ENCODE assay signal across 9 cellular contexts in the genomic region with DNA sequence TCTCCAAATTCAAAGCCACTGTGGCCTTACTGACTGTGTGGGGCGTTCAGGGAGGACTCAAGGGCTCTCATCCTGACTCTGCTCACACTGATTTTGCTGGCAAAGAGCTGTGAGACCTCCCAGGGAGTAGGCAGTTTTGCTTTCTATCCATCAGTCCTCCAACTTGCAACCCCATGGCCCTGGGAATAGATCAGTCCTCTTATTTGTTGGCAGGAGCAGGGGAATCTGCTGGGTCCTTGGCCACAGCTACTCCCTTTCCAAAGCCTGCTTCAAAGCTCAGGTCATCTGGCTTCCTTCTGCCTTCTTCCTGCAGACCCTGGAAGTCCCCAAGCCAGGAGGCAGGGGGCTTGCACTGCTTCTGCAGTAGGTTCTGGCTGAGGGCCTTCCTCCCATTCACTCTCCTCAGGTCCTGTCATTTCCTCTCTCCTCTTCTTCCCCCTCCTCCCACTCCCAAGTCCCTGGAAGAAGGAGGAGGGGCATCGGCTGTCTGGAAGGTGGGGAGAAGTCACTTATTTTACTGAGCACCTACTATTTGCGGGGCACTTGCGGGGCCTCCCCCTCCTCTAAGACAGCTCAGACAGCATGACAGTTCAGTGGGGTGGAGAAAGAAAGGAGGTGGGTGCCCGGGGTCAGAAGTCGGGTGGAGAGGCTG. TPM values are rescaled to one million over a fixed set of nuclear protein-coding genes. Genes with fewer than 3 reads are reported as not detected.
DNase-seq lines count a peak whose midpoint lies in the region; ATAC-seq, FAIRE-seq and TF ChIP-seq lines count a peak whose summit lies in the region.
"Had no signal": no experiment of that assay in that cellular context is flagged by ENCODE, and none has a peak within 500 bp of the region (broad histone marks: within the 10 kb centered on the region; RNA-seq: fewer than 3 reads in every experiment).

No MANE protein-coding gene starts in this region.

- H3K36me3 ChIP-seq in esophagus (ENCODE audit: control insufficient read depth in 2 of 2, insufficient read depth in 2 of 2, low read length in 1 of 2) = no peaks in the 10 kb centered on the region

- DNase-seq in EL (peak; percentile 63), RCC 7860 (ENCODE audit: low spot score) (peak; percentile 63), osteocyte (ENCODE audit: extremely low spot score, unreplicated experiment) (no peak), foreskin keratinocyte (no peak), D721Med (ENCODE audit: insufficient read length, low spot score) (no peak)
- no peak for DNase-seq in stimulated activated CD4-positive, alpha-beta T cell treated with anti-CD3 and anti-CD28 coated beads, Interleukin-4, amount 100 ng/mL, for 1 hour

- H3K4me3 Mint-ChIP-seq in osteocyte (ENCODE audit: unreplicated experiment) = peak overlapping the region; percentile 69

- H3K4me1 Mint-ChIP-seq in osteocyte (ENCODE audit: unreplicated experiment) = peaks cover 69% of the 10 kb centered on the region

- FAIRE-seq in RCC 7860 (lab: Jason Lieb, UNC) (no peak), D721Med (lab: Jason Lieb, UNC) (no peak)
- FAIRE-seq: endometrium had no signal

- peak overlapping the region; percentile 53 to 57 for H3K4me3 ChIP-seq in esophagus (ENCODE audit: low read depth in 1 of 2, low read length in 2 of 2)

- H3K27ac Mint-ChIP-seq in osteocyte (ENCODE audit: unreplicated experiment) = peak overlapping the region; percentile 72

- peaks cover 4% of the 10 kb centered on the region for H3K9me3 Mint-ChIP-seq in osteocyte (ENCODE audit: unreplicated experiment)

- peaks cover 3 to 16% of the 10 kb centered on the region in 2 donors for H3K4me1 ChIP-seq in esophagus (ENCODE audit: control insufficient read depth in 2 of 2, insufficient read depth in 2 of 2, low read length in 1 of 2)
- peaks cover 6% of the 10 kb centered on the region for H3K4me1 ChIP-seq in foreskin keratinocyte

- 28 to 31% methylated on average over 6 of the region's 6 CpGs for WGBS in esophagus, 2 donors

- H3K27me3 ChIP-seq in esophagus (ENCODE audit: control insufficient read depth in 1 of 2, insufficient read depth in 2 of 2, low read length in 2 of 2) = no peaks in the 10 kb centered on the region
- peaks cover 45% of the 10 kb centered on the region for H3K27me3 ChIP-seq in foreskin keratinocyte

- H3K27me3 Mint-ChIP-seq in osteocyte (ENCODE audit: unreplicated experiment) = no peaks in the 10 kb centered on the region

- H3K27ac ChIP-seq in esophagus (ENCODE audit: low read depth in 2 of 2, low read length in 1 of 2) = peak overlapping the region; percentile 50 to 57
- no peak overlapping the region for H3K27ac ChIP-seq in foreskin keratinocyte

- TF ChIP-seq CTCF in osteocyte (IDR thresholded peaks at IDR 0.05) = no peak
- TF ChIP-seq CTCF in foreskin keratinocyte (conservative IDR thresholded peaks at IDR 0.05) = no peak
- no peak for TF ChIP-seq CTCF in D721Med (IDR thresholded peaks at IDR 0.05; ENCODE audit: insufficient read depth, missing control alignments)

- no peaks in the 10 kb centered on the region for H3K36me3 Mint-ChIP-seq in osteocyte (ENCODE audit: unreplicated experiment)

- ATAC-seq in foreskin keratinocyte = no peak
- ATAC-seq in GM21423 (IDR thresholded peaks at IDR 0.05; ENCODE audit: unreplicated experiment) = no peak

- H3K9me3 ChIP-seq in esophagus (ENCODE audit: control insufficient read depth in 2 of 2, insufficient read depth in 1 of 2, low read depth in 1 of 2, low read length in 1 of 2) = no peaks in the 10 kb centered on the region

RNA-seq across cellular contexts. Expression of a gene that starts 0.8 kb away (rescaled TPM):
- 1 to 10 TPM; 3.9 to 4.6 TPM for polyA plus RNA-seq in esophagus
- 286 and 288 TPM in 2 replicates for total RNA-seq in osteocyte
- 46.1 and 50.4 TPM in 2 replicates for total RNA-seq in foreskin keratinocyte
- 8.8 and 12.3 TPM in 2 replicates for polyA plus RNA-seq in foreskin keratinocyte

RNA-seq across cellular contexts. Expression of a gene that starts 31.2 kb away (rescaled TPM):
- polyA plus RNA-seq in esophagus (100 to 1,000 TPM; 174 to 333 TPM), foreskin keratinocyte (193 and 199 TPM in 2 replicates)
- total RNA-seq in osteocyte (0.56 and 1.6 TPM in 2 replicates), foreskin keratinocyte (176 and 188 TPM in 2 replicates)

Comparison
In these comparisons a context has a peak if more than half of its experiments do, and no peak if none do; other contexts are left out.
1. DNase-seq: peak in EL (single experiment) and RCC 7860 (single experiment); none in osteocyte (single experiment), foreskin keratinocyte (0 of 2), stimulated activated CD4-positive, alpha-beta T cell treated with anti-CD3 and anti-CD28 coated beads, Interleukin-4, amount 100 ng/mL, for 1 hour (single experiment) and D721Med (single experiment).
2. RNA of a gene that starts 31.2 kb away (total RNA-seq): 176 to 188 TPM in foreskin keratinocyte; 0.56 to 1.6 TPM in osteocyte; every median in the first group is over 10 times any median in the second.